Comparison of ENCODE assay signal across 16 cellular contexts in the genomic region with DNA sequence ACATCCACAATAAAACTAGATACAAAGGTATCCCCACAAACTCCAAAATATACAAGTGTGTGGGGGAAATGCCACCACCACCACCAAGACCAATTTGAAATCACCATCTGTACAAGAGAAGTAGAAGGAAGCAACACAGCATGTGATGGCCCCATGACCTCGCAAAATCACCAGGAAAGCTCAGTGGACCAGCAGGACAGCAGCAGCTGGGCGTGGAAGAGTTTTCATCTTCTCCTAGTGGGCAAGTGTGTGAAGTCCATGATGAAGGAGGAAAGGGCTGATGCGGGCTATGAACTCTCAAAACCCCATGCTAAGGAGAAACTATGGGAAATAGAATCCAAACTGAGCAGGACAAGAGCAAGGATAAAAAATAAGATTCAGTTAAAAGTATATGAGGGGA. TPM values are rescaled to one million over a fixed set of nuclear protein-coding genes. Genes with fewer than 3 reads are reported as not detected.
DNase-seq lines count a peak whose midpoint lies in the region; ATAC-seq and TF ChIP-seq lines count a peak whose summit lies in the region.
"Had no signal": no experiment of that assay in that cellular context is flagged by ENCODE, and none has a peak within 500 bp of the region (broad histone marks: within the 10 kb centered on the region; RNA-seq: fewer than 3 reads in every experiment).

No MANE protein-coding gene starts in this region.

- no peak overlapping the region for H3K4ac ChIP-seq in IMR-90 (ENCODE audit: low read depth, low read length)

- no peak overlapping the region for H3K56ac ChIP-seq in IMR-90 (ENCODE audit: extremely low read depth, insufficient read depth, low read length)

- no peak overlapping the region for H2AK9ac ChIP-seq in IMR-90 (replicated peaks; ENCODE audit: low read depth, low read length, poor library complexity)

- no peak overlapping the region for H3K14ac ChIP-seq in IMR-90 (replicated peaks; ENCODE audit: low read depth, low read length)

- H2AK5ac ChIP-seq in IMR-90 (ENCODE audit: low read depth, low read length) = no peak overlapping the region

- peak overlapping the region in 7 of 9 donors; percentile 7 to 79 (median 35) for H3K27ac Mint-ChIP-seq in naive thymus-derived CD4-positive, alpha-beta T cell
- H3K27ac Mint-ChIP-seq in stimulated activated memory B cell treated with anti-CD40 and anti-IgM and Interleukin-4, amounts not matched to agents 10 μg/mL and 1 μg/mL and 100 μg/mL, for 72 hours = no peak overlapping the region

- H2BK120ac ChIP-seq in IMR-90 (ENCODE audit: low read depth, low read length) = no peak overlapping the region

- H3K4me1 Mint-ChIP-seq in naive thymus-derived CD4-positive, alpha-beta T cell = peaks cover 9 to 26% (median 16%) of the 10 kb centered on the region in 7 donors
- H3K4me1 Mint-ChIP-seq in stimulated activated memory B cell treated with anti-CD40 and anti-IgM and Interleukin-4, amounts not matched to agents 10 μg/mL and 1 μg/mL and 100 μg/mL, for 72 hours = peaks cover 19% of the 10 kb centered on the region

- no peak overlapping the region for H3K27ac ChIP-seq in IMR-90 (ENCODE audit: insufficient read depth, low read length)
- no peak overlapping the region for H3K27ac ChIP-seq in naive thymus-derived CD4-positive, alpha-beta T cell (ENCODE audit: low read depth, low read length)
- H3K27ac ChIP-seq: right atrium auricular region, thyroid gland had no signal

- H3K9me1 ChIP-seq in IMR-90 (ENCODE audit: insufficient read depth, low read length) = peaks cover 10% of the 10 kb centered on the region; the same call in 1 of the 2 replicates

- H4K20me1 ChIP-seq in IMR-90 (ENCODE audit: insufficient read depth, low read length) = peaks cover 12% of the 10 kb centered on the region; the same call in 1 of the 2 replicates

- no peak overlapping the region for H2AFZ ChIP-seq in IMR-90 (replicated peaks; ENCODE audit: low read length, poor library complexity)

- no peak overlapping the region for H3K9ac ChIP-seq in IMR-90 (ENCODE audit: low read depth, low read length)

- TF ChIP-seq CTCF in IMR-90 (conservative IDR thresholded peaks at IDR 0.05; ENCODE audit: low read depth, low read length) = no peak
- TF ChIP-seq CTCF in astrocyte of the spinal cord (IDR thresholded peaks at IDR 0.05; ENCODE audit: low read depth, low read length) = peak; percentile 11

- intact Hi-C loops in IMR-90 (cut with micrococcal nuclease) = no loop called here
- intact Hi-C loops in naive thymus-derived CD4-positive, alpha-beta T cell (cut with micrococcal nuclease) = no loop called here

- H3K4me1 ChIP-seq in IMR-90 (ENCODE audit: control insufficient read depth, insufficient read depth, low read length) = peaks cover 6% of the 10 kb centered on the region; the same call in 1 of the 2 replicates
- no peaks in the 10 kb centered on the region for H3K4me1 ChIP-seq in naive thymus-derived CD4-positive, alpha-beta T cell (ENCODE audit: control insufficient read depth in 2 of 2, insufficient read depth in 2 of 2, low read length in 2 of 2)
- H3K4me1 ChIP-seq: right atrium auricular region, thyroid gland had no signal

- H2BK5ac ChIP-seq in IMR-90 (ENCODE audit: low read depth, low read length, poor library complexity, severe bottlenecking) = no peak overlapping the region

- H3K18ac ChIP-seq in IMR-90 (ENCODE audit: low read depth, low read length) = no peak overlapping the region

- no peak overlapping the region for H2BK20ac ChIP-seq in IMR-90 (ENCODE audit: low read depth, low read length)

- no peak overlapping the region; the same call in 1 of the 2 replicates for H3K23ac ChIP-seq in IMR-90 (ENCODE audit: low read depth, low read length)

- no peak overlapping the region for H4K8ac ChIP-seq in IMR-90 (ENCODE audit: low read depth in 2 of 2, low read length in 2 of 2)

- no peak overlapping the region for H3K4me3 Mint-ChIP-seq in naive thymus-derived CD4-positive, alpha-beta T cell
- H3K4me3 Mint-ChIP-seq in stimulated activated memory B cell treated with anti-CD40 and anti-IgM and Interleukin-4, amounts not matched to agents 10 μg/mL and 1 μg/mL and 100 μg/mL, for 72 hours = no peak overlapping the region
- H3K4me3 Mint-ChIP-seq: activated T-cell treated with anti-CD3 and anti-CD28 coated beads, Interleukin-2, amount 50 U/mL, for 4 hours had no signal

- dilution Hi-C loops in IMR-90 (cut with HindIII; ENCODE audit: low sequenced_read_pairs, unreplicated experiment) = no loop called here

- H3K4me2 ChIP-seq in IMR-90 (ENCODE audit: low read depth, low read length) = no peak overlapping the region

- TF ChIP-seq RAD21 in IMR-90 (IDR thresholded peaks at IDR 0.05; ENCODE audit: low read length) = no peak

- WGBS in IMR-90 (ENCODE audit: extremely low coverage in 2 of 2, insufficient read length in 1 of 2), 2 experiments = no CpG with 5 or more reads among the region's 3 CpGs

- no peaks in the 10 kb centered on the region for H3K27me3 ChIP-seq in IMR-90 (ENCODE audit: control insufficient read depth, insufficient read depth, low read length)
- no peaks in the 10 kb centered on the region for H3K27me3 ChIP-seq in naive thymus-derived CD4-positive, alpha-beta T cell (ENCODE audit: control insufficient read depth in 2 of 2, insufficient read depth in 2 of 2, low read length in 2 of 2)
- H3K27me3 ChIP-seq: right atrium auricular region, thyroid gland had no signal

- POLR2A ChIA-PET in IMR-90 (lab: Charles Lee; ENCODE audit: unreplicated experiment) = no interaction called here
- POLR2A ChIA-PET in naive thymus-derived CD4-positive, alpha-beta T cell (lab: Charles Lee) = no interaction called here

- DNase-seq in DMS 273 (lab: John Stamatoyannopoulos, UW; ENCODE audit: unreplicated experiment) (peak; percentile 51), DMS 273 treated with DMSO at 0.1 percent for 48 hours (lab: John Stamatoyannopoulos, UW) (no peak), IMR-90 (no peak), astrocyte of the spinal cord (ENCODE audit: low read depth, low spot score) (no peak), NCI-H226 (no peak), HUDEP-2 (lab: John Stamatoyannopoulos, UW; ENCODE audit: unreplicated experiment in 76 of 76) (no peak)
- DNase-seq in naive thymus-derived CD4-positive, alpha-beta T cell = no peak
- DNase-seq: activated T-cell treated with anti-CD3 and anti-CD28 coated beads, Interleukin-2, amount 50 U/mL, for 4 hours; central memory CD4-positive, alpha-beta T cell; DND-41; Karpas-422; NCI-H2227 treated with DMSO at 0.1 percent for 48 hours; RPMI8226; thyroid gland had no signal

- H4K5ac ChIP-seq in IMR-90 (ENCODE audit: low read depth, low read length) = 0 out of 2 replicates have a peak overlapping the region, but pooled peaks have one; percentile 51

- CTCF ChIA-PET in IMR-90 (lab: Yijun Ruan, JAX) = interaction anchor here (0.7 to 1.0 kb wide), 2 partner anchors 10 to 23 kb away, joined by 3 read pairs; no protein-coding TSS in a partner anchor
- CTCF ChIA-PET in naive thymus-derived CD4-positive, alpha-beta T cell (lab: Charles Lee) = no interaction called here

- no peak overlapping the region for H2BK15ac ChIP-seq in IMR-90 (ENCODE audit: low read depth, low read length)

- BruUV-seq in IMR-90 (replicated peaks; lab: Mats Ljungman, UMichigan) = no TSS peak

- H3K4me3 ChIP-seq in IMR-90 (ENCODE audit: insufficient read depth, low read depth, low read length) (no peak overlapping the region), astrocyte of the spinal cord (ENCODE audit: low read depth, low read length) (no peak overlapping the region)
- H3K4me3 ChIP-seq in naive thymus-derived CD4-positive, alpha-beta T cell (ENCODE audit: low read length) = no peak overlapping the region
- H3K4me3 ChIP-seq: right atrium auricular region, thyroid gland had no signal

- ATAC-seq in IMR-90 (ENCODE audit: low read depth) = peak; percentile 38; the same call in 1 of the 2 replicates
- ATAC-seq in naive thymus-derived CD4-positive, alpha-beta T cell = no peak
- ATAC-seq in stimulated activated memory B cell treated with anti-CD40 and anti-IgM and Interleukin-4, amounts not matched to agents 10 μg/mL and 1 μg/mL and 100 μg/mL, for 72 hours = no peak
- ATAC-seq: activated T-cell treated with anti-CD3 and anti-CD28 coated beads, Interleukin-2, amount 50 U/mL, for 4 hours had no signal

- H3K9me3 ChIP-seq in IMR-90 (ENCODE audit: control insufficient read depth, insufficient read depth, low read length) = no peaks in the 10 kb centered on the region
- no peaks in the 10 kb centered on the region for H3K9me3 ChIP-seq in naive thymus-derived CD4-positive, alpha-beta T cell (ENCODE audit: control insufficient read depth in 2 of 3, low read length in 3 of 3)
- H3K9me3 ChIP-seq: right atrium auricular region, thyroid gland had no signal

- TF ChIP-seq POLR2A in IMR-90 (IDR thresholded peaks at IDR 0.05; ENCODE audit: low read depth, low read length) = no peak

- no peaks in the 10 kb centered on the region for H3K9me3 Mint-ChIP-seq in naive thymus-derived CD4-positive, alpha-beta T cell
- H3K9me3 Mint-ChIP-seq in stimulated activated memory B cell treated with anti-CD40 and anti-IgM and Interleukin-4, amounts not matched to agents 10 μg/mL and 1 μg/mL and 100 μg/mL, for 72 hours = no peaks in the 10 kb centered on the region
- H3K9me3 Mint-ChIP-seq: activated T-cell treated with anti-CD3 and anti-CD28 coated beads, Interleukin-2, amount 50 U/mL, for 4 hours had no signal

- H3K36me3 ChIP-seq in IMR-90 (ENCODE audit: control insufficient read depth, insufficient read depth, low read length) = peaks cover 32% of the 10 kb centered on the region
- H3K36me3 ChIP-seq in naive thymus-derived CD4-positive, alpha-beta T cell (ENCODE audit: control insufficient read depth in 2 of 3, insufficient read depth in 3 of 3, low read length in 3 of 3) = peaks cover 0 to 20% (median 4%) of the 10 kb centered on the region in 3 experiments

- in situ Hi-C loops in IMR-90 (cut with MboI; ENCODE audit: low sequenced_read_pairs) (no loop called here), astrocyte of the spinal cord (cut with HindIII; ENCODE audit: low sequenced_read_pairs) (no loop called here)

- peak overlapping the region; percentile 13; the same call in 1 of the 2 replicates for H4K91ac ChIP-seq in IMR-90 (ENCODE audit: insufficient read depth, low read depth, low read length)

- peaks cover 33 to 49% of the 10 kb centered on the region in 2 experiments for H3K79me1 ChIP-seq in IMR-90 (ENCODE audit: low read depth in 1 of 2, low read length in 2 of 2)

- peaks cover 9 to 35% (median 27%) of the 10 kb centered on the region in 5 donors for H3K36me3 Mint-ChIP-seq in naive thymus-derived CD4-positive, alpha-beta T cell
- peaks cover 66% of the 10 kb centered on the region for H3K36me3 Mint-ChIP-seq in stimulated activated memory B cell treated with anti-CD40 and anti-IgM and Interleukin-4, amounts not matched to agents 10 μg/mL and 1 μg/mL and 100 μg/mL, for 72 hours

- H3K27me3 Mint-ChIP-seq in naive thymus-derived CD4-positive, alpha-beta T cell = no peaks in the 10 kb centered on the region
- no peaks in the 10 kb centered on the region for H3K27me3 Mint-ChIP-seq in stimulated activated memory B cell treated with anti-CD40 and anti-IgM and Interleukin-4, amounts not matched to agents 10 μg/mL and 1 μg/mL and 100 μg/mL, for 72 hours

RNA-seq across cellular contexts. Expression of gene GOLPH3, which starts 58.1 kb away (rescaled TPM):
- total RNA-seq in IMR-90 (2012; rRNA removed) = 38.2 and 59.7 TPM in 2 replicates
- 32.9 and 41.3 TPM in 2 replicates for polyA plus RNA-seq in IMR-90 (2012; rRNA removed)
- polyA plus RNA-seq in IMR-90 (2012; cell fraction: cytosol; rRNA removed) = 13.1 and 45.1 TPM in 2 replicates
- polyA plus RNA-seq in IMR-90 (2012; cell fraction: nucleus; rRNA removed; ENCODE audit: low replicate concordance) = 29.5 and 36.1 TPM in 2 replicates
- total RNA-seq in naive thymus-derived CD4-positive, alpha-beta T cell = 10 to 100 TPM; 46.9 to 66.5 (median 60.1) TPM
- 10 to 100 TPM; 83.9 to 86.1 TPM for polyA plus RNA-seq in naive thymus-derived CD4-positive, alpha-beta T cell
